ENCODE assay signal across 19 cellular contexts in the genomic region with DNA sequence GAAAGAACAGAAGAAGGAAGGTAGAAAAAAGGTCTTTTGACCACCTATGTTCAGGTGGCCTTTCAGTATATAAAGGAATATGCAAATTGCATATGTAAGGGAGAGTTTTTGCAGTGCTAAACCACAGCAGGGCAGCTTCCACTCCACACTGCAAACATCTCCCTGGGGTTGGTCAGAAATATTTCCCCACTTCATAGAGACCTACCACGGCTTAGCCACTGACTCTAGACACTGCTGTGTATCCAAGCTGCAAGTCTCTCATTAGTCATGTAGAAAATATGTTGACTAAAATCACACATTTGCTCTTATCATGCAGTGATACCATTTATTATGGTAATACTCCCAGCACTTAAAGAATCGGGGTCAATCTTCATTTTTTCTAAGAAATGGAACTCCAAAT.
DNase-seq lines count a peak whose midpoint lies in the region; ATAC-seq and TF ChIP-seq lines count a peak whose summit lies in the region.
"Had no signal": no experiment of that assay in that cellular context is flagged by ENCODE, and none has a peak within 500 bp of the region (broad histone marks: within the 10 kb centered on the region; RNA-seq: fewer than 3 reads in every experiment).

No MANE protein-coding gene starts in this region.

- 69% methylated on average over 2 of the region's 2 CpGs for WGBS in esophagus muscularis mucosa
- 69 to 72% methylated on average over 2 of the region's 2 CpGs for WGBS in tibial nerve, 2 donors

- no peaks in the 10 kb centered on the region for H3K9me3 Mint-ChIP-seq in glutamatergic neuron (ENCODE audit: unreplicated experiment)

- no peak overlapping the region for H3K27ac ChIP-seq in esophagus muscularis mucosa (replicated peaks in 1 of 4)
- H3K27ac ChIP-seq in tibial nerve, result no peak overlapping the region
- H3K27ac ChIP-seq: neutrophil, Peyer's patch, spleen, suprapubic skin had no signal

- H3K4me1 ChIP-seq in esophagus muscularis mucosa (peaks cover 0 to 5% (median 0%) of the 10 kb centered on the region in 4 donors), tibial nerve (peaks cover 0 to 4% (median 0%) of the 10 kb centered on the region in 4 donors)
- H3K4me1 ChIP-seq: Peyer's patch, spleen, suprapubic skin had no signal

- no peak for TF ChIP-seq EP300 in esophagus muscularis mucosa (IDR thresholded peaks at IDR 0.05)
- TF ChIP-seq EP300 in tibial nerve (IDR thresholded peaks at IDR 0.05), result no peak

- H3K27me3 ChIP-seq in esophagus muscularis mucosa, result no peaks in the 10 kb centered on the region
- no peaks in the 10 kb centered on the region for H3K27me3 ChIP-seq in tibial nerve
- H3K27me3 ChIP-seq: neutrophil, Peyer's patch, spleen, suprapubic skin had no signal

- no peaks in the 10 kb centered on the region for H3K4me1 Mint-ChIP-seq in glutamatergic neuron (ENCODE audit: low read depth, unreplicated experiment)
- H3K4me1 Mint-ChIP-seq: memory B cell had no signal

- TF ChIP-seq POLR2A in esophagus muscularis mucosa (IDR thresholded peaks at IDR 0.05; ENCODE audit: low read depth) (no peak), tibial nerve (IDR thresholded peaks at IDR 0.05) (no peak)

- no peak overlapping the region for H3K4me3 Mint-ChIP-seq in glutamatergic neuron (ENCODE audit: unreplicated experiment)
- H3K4me3 Mint-ChIP-seq: memory B cell had no signal

- ATAC-seq in GM19043 (IDR thresholded peaks at IDR 0.05; ENCODE audit: low read depth, unreplicated experiment) (peak; percentile 51), HG02973 (IDR thresholded peaks at IDR 0.05; ENCODE audit: unreplicated experiment) (no peak), GM21423 (IDR thresholded peaks at IDR 0.05; ENCODE audit: unreplicated experiment) (no peak)

- no peaks in the 10 kb centered on the region for H3K9me3 ChIP-seq in esophagus muscularis mucosa
- no peaks in the 10 kb centered on the region for H3K9me3 ChIP-seq in tibial nerve
- H3K9me3 ChIP-seq: Caco-2, neutrophil, Peyer's patch, spleen, suprapubic skin had no signal

- H3K27me3 Mint-ChIP-seq in glutamatergic neuron (ENCODE audit: unreplicated experiment), result no peaks in the 10 kb centered on the region
- H3K27me3 Mint-ChIP-seq: memory B cell had no signal

- DNase-seq in M059J (ENCODE audit: low read depth) (peak; percentile 66), esophagus muscularis mucosa (ENCODE audit: extremely low spot score) (peak; percentile 45), glutamatergic neuron (no peak), tibial nerve (ENCODE audit: low spot score in 2 of 2) (no peak)
- DNase-seq: activated CD4-positive, CD25-positive, alpha-beta regulatory T cell treated with anti-CD3 and anti-CD28 coated beads, Interleukin-2, amount 50 U/mL, for 72 hours; activated T-cell treated with anti-CD3 and anti-CD28 coated beads, Interleukin-2, amount 50 U/mL, for 1 hour; amniotic stem cell; Caco-2; effector CD8-positive, alpha-beta T cell; NCI-H2227 treated with DMSO at 0.1 percent for 48 hours; Peyer's patch; spleen; T-helper 1 cell had no signal

- H3K4me3 ChIP-seq in esophagus muscularis mucosa (no peak overlapping the region), tibial nerve (no peak overlapping the region)
- H3K4me3 ChIP-seq: Peyer's patch, spleen, suprapubic skin had no signal

- TF ChIP-seq CTCF in esophagus muscularis mucosa (IDR thresholded peaks at IDR 0.05) (no peak), glutamatergic neuron (IDR thresholded peaks at IDR 0.05; ENCODE audit: partially characterized antibody, unreplicated experiment) (no peak), tibial nerve (IDR thresholded peaks at IDR 0.05) (no peak)

- intact Hi-C loops in esophagus muscularis mucosa (cut with DNase I), result no loop called here

- H3K36me3 Mint-ChIP-seq in glutamatergic neuron (ENCODE audit: unreplicated experiment), result no peaks in the 10 kb centered on the region

- H3K27ac Mint-ChIP-seq in glutamatergic neuron (ENCODE audit: unreplicated experiment), result no peak overlapping the region
- H3K27ac Mint-ChIP-seq: memory B cell had no signal

- H3K36me3 ChIP-seq in esophagus muscularis mucosa, result no peaks in the 10 kb centered on the region
- H3K36me3 ChIP-seq in tibial nerve, result peaks cover 0 to 8% (median 0%) of the 10 kb centered on the region in 3 donors
- H3K36me3 ChIP-seq: neutrophil, Peyer's patch, spleen, suprapubic skin had no signal

Comparison
In these comparisons a context has a peak if more than half of its experiments do, and no peak if none do; other contexts are left out.
1. DNase-seq: peak in M059J (single experiment) and esophagus muscularis mucosa (single experiment); none in glutamatergic neuron (single experiment) and tibial nerve (0 of 2).